In the genomic region with DNA sequence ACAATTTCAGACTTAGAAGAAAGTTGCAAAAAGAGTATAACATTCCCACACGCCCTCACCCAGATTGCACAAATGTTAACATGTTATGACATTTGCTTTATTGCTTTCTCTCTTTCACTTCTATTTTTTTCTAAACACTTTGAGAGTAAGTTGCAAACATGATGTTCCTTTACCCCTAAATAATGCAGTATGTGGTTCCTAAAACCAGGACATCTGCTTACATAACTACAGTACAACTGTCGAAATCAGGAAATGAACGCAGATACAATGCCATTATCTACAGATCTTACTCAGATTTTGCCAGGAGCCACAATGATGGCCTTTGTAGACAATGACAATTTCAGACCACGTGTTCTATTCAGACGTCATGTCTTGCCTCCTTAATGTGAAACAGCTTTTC, we compare ENCODE assay signal across 9 cellular contexts. TPM values are rescaled to one million over a fixed set of nuclear protein-coding genes. Genes with fewer than 3 reads are reported as not detected.
DNase-seq lines count a peak whose midpoint lies in the region; ATAC-seq and TF ChIP-seq lines count a peak whose summit lies in the region.
"Had no signal": no experiment of that assay in that cellular context is flagged by ENCODE, and none has a peak within 500 bp of the region (broad histone marks: within the 10 kb centered on the region; RNA-seq: fewer than 3 reads in every experiment).

No MANE protein-coding gene starts in this region.

- H3K4me1 Mint-ChIP-seq in T-helper 17 cell (peaks cover 28% of the 10 kb centered on the region), WTC11 (peaks cover 14% of the 10 kb centered on the region)

- peak; percentile 57 for ATAC-seq in GM19351 (IDR thresholded peaks at IDR 0.05; ENCODE audit: unreplicated experiment)
- ATAC-seq in T-helper 17 cell = peak; percentile 84
- ATAC-seq in GM18517 (IDR thresholded peaks at IDR 0.05; ENCODE audit: unreplicated experiment) = no peak
- no peak for ATAC-seq in GM18858 (IDR thresholded peaks at IDR 0.05; ENCODE audit: unreplicated experiment)
- no peak for ATAC-seq in WTC11

- H3K27me3 Mint-ChIP-seq in T-helper 17 cell = no peaks in the 10 kb centered on the region
- peaks cover 3% of the 10 kb centered on the region; the same call in 1 of the 2 replicates for H3K27me3 Mint-ChIP-seq in WTC11 (ENCODE audit: low read depth)

- DNase-seq in AG10803 (ENCODE audit: low read depth) (peak; percentile 79), T-helper 17 cell (no peak), inferior parietal cortex (ENCODE audit: extremely low spot score) (peak; percentile 61), NCI-H146 treated with DMSO at 0.1 percent for 48 hours (lab: John Stamatoyannopoulos, UW; ENCODE audit: unreplicated experiment) (no peak), WTC11 (ENCODE audit: low spot score) (no peak)

- H3K9me3 Mint-ChIP-seq in WTC11 = peaks cover 8% of the 10 kb centered on the region

- no peaks in the 10 kb centered on the region for H3K9me3 ChIP-seq in T-helper 17 cell (ENCODE audit: control insufficient read depth, low read length, poor library complexity, severe bottlenecking)
- H3K9me3 ChIP-seq: adrenal gland had no signal

- H3K36me3 Mint-ChIP-seq in T-helper 17 cell (ENCODE audit: low read depth) (peaks cover 11% of the 10 kb centered on the region), WTC11 (no peaks in the 10 kb centered on the region)

- TF ChIP-seq CTCF in AG10803 (conservative IDR thresholded peaks at IDR 0.05; ENCODE audit: low read length) (no peak), WTC11 (IDR thresholded peaks at IDR 0.05) (no peak)

- H3K4me3 ChIP-seq in AG10803 (ENCODE audit: low read length) = no peak overlapping the region
- H3K4me3 ChIP-seq: adrenal gland had no signal

- CTCF ChIA-PET in WTC11 (lab: Charles Lee) = interaction anchor here (1.7 kb wide), 1 partner anchor 45 kb away, joined by 6 read pairs; no protein-coding TSS in a partner anchor

- POLR2A ChIA-PET in WTC11 (lab: Charles Lee) = interaction anchor here (0.7 kb wide), 1 partner anchor 36 kb away, joined by 3 read pairs; no protein-coding TSS in a partner anchor

- peak overlapping the region; percentile 51 for H3K4me3 Mint-ChIP-seq in T-helper 17 cell
- no peak overlapping the region for H3K4me3 Mint-ChIP-seq in WTC11

- H3K27ac Mint-ChIP-seq in T-helper 17 cell = peak overlapping the region; percentile 91
- H3K27ac Mint-ChIP-seq in WTC11 = no peak overlapping the region

TF ChIP-seq in WTC11, 78 proteins besides CTCF, POLR2A, EP300 and RAD21:
- TF ChIP-seq NR2C2 (CRISPR knock-in tag; IDR thresholded peaks at IDR 0.05) = no peak
- no peak for TF ChIP-seq FOXP1 (CRISPR knock-in tag; IDR thresholded peaks at IDR 0.05; ENCODE audit: borderline replicate concordance)
- no peak for TF ChIP-seq ZNF317 (CRISPR knock-in tag; IDR thresholded peaks at IDR 0.05; ENCODE audit: borderline replicate concordance, low read depth)
- TF ChIP-seq, protein P1, sequence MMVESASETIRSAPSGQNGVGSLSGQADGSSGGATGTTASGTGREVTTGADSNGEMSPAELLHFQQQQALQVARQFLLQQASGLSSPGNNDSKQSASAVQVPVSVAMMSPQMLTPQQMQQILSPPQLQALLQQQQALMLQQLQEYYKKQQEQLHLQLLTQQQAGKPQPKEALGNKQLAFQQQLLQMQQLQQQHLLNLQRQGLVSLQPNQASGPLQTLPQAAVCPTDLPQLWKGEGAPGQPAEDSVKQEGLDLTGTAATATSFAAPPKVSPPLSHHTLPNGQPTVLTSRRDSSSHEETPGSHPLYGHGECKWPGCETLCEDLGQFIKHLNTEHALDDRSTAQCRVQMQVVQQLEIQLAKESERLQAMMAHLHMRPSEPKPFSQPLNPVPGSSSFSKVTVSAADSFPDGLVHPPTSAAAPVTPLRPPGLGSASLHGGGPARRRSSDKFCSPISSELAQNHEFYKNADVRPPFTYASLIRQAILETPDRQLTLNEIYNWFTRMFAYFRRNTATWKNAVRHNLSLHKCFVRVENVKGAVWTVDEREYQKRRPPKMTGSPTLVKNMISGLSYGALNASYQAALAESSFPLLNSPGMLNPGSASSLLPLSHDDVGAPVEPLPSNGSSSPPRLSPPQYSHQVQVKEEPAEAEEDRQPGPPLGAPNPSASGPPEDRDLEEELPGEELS (CRISPR knock-in tag; IDR thresholded peaks at IDR 0.05) = no peak
- TF ChIP-seq, protein P2, sequence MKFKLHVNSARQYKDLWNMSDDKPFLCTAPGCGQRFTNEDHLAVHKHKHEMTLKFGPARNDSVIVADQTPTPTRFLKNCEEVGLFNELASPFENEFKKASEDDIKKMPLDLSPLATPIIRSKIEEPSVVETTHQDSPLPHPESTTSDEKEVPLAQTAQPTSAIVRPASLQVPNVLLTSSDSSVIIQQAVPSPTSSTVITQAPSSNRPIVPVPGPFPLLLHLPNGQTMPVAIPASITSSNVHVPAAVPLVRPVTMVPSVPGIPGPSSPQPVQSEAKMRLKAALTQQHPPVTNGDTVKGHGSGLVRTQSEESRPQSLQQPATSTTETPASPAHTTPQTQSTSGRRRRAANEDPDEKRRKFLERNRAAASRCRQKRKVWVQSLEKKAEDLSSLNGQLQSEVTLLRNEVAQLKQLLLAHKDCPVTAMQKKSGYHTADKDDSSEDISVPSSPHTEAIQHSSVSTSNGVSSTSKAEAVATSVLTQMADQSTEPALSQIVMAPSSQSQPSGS (CRISPR knock-in tag; IDR thresholded peaks at IDR 0.05; ENCODE audit: borderline replicate concordance, low read depth) = no peak
- TF ChIP-seq, protein P3, sequence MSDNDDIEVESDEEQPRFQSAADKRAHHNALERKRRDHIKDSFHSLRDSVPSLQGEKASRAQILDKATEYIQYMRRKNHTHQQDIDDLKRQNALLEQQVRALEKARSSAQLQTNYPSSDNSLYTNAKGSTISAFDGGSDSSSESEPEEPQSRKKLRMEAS (CRISPR knock-in tag; IDR thresholded peaks at IDR 0.05) = no peak
- TF ChIP-seq, protein P4, sequence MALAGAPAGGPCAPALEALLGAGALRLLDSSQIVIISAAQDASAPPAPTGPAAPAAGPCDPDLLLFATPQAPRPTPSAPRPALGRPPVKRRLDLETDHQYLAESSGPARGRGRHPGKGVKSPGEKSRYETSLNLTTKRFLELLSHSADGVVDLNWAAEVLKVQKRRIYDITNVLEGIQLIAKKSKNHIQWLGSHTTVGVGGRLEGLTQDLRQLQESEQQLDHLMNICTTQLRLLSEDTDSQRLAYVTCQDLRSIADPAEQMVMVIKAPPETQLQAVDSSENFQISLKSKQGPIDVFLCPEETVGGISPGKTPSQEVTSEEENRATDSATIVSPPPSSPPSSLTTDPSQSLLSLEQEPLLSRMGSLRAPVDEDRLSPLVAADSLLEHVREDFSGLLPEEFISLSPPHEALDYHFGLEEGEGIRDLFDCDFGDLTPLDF (CRISPR knock-in tag; IDR thresholded peaks at IDR 0.05) = no peak
- no peak for TF ChIP-seq ZNF423 (CRISPR knock-in tag; IDR thresholded peaks at IDR 0.05)
- TF ChIP-seq PRRX2 (CRISPR knock-in tag; IDR thresholded peaks at IDR 0.05) = no peak
- TF ChIP-seq RELA (CRISPR knock-in tag; IDR thresholded peaks at IDR 0.05; ENCODE audit: borderline replicate concordance) = no peak
- TF ChIP-seq HMGA2 (CRISPR knock-in tag; IDR thresholded peaks at IDR 0.05) = no peak
- TF ChIP-seq, protein P5, sequence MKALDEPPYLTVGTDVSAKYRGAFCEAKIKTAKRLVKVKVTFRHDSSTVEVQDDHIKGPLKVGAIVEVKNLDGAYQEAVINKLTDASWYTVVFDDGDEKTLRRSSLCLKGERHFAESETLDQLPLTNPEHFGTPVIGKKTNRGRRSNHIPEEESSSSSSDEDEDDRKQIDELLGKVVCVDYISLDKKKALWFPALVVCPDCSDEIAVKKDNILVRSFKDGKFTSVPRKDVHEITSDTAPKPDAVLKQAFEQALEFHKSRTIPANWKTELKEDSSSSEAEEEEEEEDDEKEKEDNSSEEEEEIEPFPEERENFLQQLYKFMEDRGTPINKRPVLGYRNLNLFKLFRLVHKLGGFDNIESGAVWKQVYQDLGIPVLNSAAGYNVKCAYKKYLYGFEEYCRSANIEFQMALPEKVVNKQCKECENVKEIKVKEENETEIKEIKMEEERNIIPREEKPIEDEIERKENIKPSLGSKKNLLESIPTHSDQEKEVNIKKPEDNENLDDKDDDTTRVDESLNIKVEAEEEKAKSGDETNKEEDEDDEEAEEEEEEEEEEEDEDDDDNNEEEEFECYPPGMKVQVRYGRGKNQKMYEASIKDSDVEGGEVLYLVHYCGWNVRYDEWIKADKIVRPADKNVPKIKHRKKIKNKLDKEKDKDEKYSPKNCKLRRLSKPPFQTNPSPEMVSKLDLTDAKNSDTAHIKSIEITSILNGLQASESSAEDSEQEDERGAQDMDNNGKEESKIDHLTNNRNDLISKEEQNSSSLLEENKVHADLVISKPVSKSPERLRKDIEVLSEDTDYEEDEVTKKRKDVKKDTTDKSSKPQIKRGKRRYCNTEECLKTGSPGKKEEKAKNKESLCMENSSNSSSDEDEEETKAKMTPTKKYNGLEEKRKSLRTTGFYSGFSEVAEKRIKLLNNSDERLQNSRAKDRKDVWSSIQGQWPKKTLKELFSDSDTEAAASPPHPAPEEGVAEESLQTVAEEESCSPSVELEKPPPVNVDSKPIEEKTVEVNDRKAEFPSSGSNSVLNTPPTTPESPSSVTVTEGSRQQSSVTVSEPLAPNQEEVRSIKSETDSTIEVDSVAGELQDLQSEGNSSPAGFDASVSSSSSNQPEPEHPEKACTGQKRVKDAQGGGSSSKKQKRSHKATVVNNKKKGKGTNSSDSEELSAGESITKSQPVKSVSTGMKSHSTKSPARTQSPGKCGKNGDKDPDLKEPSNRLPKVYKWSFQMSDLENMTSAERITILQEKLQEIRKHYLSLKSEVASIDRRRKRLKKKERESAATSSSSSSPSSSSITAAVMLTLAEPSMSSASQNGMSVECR (CRISPR knock-in tag; IDR thresholded peaks at IDR 0.05; ENCODE audit: borderline replicate concordance) = no peak

RNA-seq across cellular contexts. Expression of a gene that starts 22.4 kb away (rescaled TPM):
- 100 to 1,000 TPM; 134 TPM for total RNA-seq in T-helper 17 cell
- total RNA-seq in WTC11 (2021) = 0.42 to 0.64 TPM (median 0.55 TPM) in 3 replicates

RNA-seq across cellular contexts. Expression of a gene that starts 48.1 kb away (rescaled TPM):
- total RNA-seq in T-helper 17 cell (not detected), WTC11 (2021) (2.3 to 5.5 TPM (median 4.8 TPM) in 3 replicates)

Comparison
In these comparisons a context has a peak if more than half of its experiments do, and no peak if none do; other contexts are left out.
1. DNase-seq: peak in AG10803 (single experiment) and inferior parietal cortex (single experiment); none in T-helper 17 cell (0 of 3), NCI-H146 treated with DMSO at 0.1 percent for 48 hours (single experiment) and WTC11 (single experiment).
2. ATAC-seq: peak in GM19351 (single experiment) and T-helper 17 cell (single experiment); none in GM18517 (single experiment), GM18858 (single experiment) and WTC11 (single experiment).
3. RNA of a gene that starts 22.4 kb away (total RNA-seq): 134 TPM in T-helper 17 cell; 0.42 to 0.64 TPM in WTC11; every median in the first group is over 10 times any median in the second.